ENCODE assay signal across 1 cellular context in genomic region chr19:44959691-44960090, GRCh38.
TF ChIP-seq lines count a peak whose summit lies in the region.

No MANE protein-coding gene starts in this region.

TF ChIP-seq in GM12878, 131 proteins besides CTCF, POLR2A, EP300 and RAD21:
- TF ChIP-seq ZNF622 (IDR thresholded peaks at IDR 0.05) (no peak), FOS (IDR thresholded peaks at IDR 0.05; ENCODE audit: borderline replicate concordance, extremely low read depth, insufficient read length) (no peak), PML (IDR thresholded peaks at IDR 0.05; ENCODE audit: low read length) (no peak), RCOR1 (conservative IDR thresholded peaks at IDR 0.05; ENCODE audit: low read depth, low read length) (no peak), SPI1 (IDR thresholded peaks at IDR 0.05; ENCODE audit: borderline replicate concordance, insufficient read depth, low read depth, low read length) (0 out of 2 replicates have a peak, but pooled peaks have one; percentile 5), RELB (IDR thresholded peaks at IDR 0.05; ENCODE audit: low read depth) (no peak)
